19 cellular contexts compared by ENCODE assay signal in genomic region chr21:36164427-36164784, GRCh38. TPM values are rescaled to one million over a fixed set of nuclear protein-coding genes. Genes with fewer than 3 reads are reported as not detected.
A peak's percentile ranks its signal among the peaks of the same experiment; 100 is the strongest.
DNase-seq lines count a peak whose midpoint lies in the region; ATAC-seq and TF ChIP-seq lines count a peak whose summit lies in the region.
"Had no signal": no experiment of that assay in that cellular context is flagged by ENCODE, and none has a peak within 500 bp of the region (broad histone marks: within the 10 kb centered on the region; RNA-seq: fewer than 3 reads in every experiment).

No MANE protein-coding gene starts in this region.

- no peak overlapping the region for H2BK15ac ChIP-seq in mesenchymal stem cell (ENCODE audit: low read depth, poor library complexity, severe bottlenecking)

- H3K36me3 ChIP-seq in HEK293 (ENCODE audit: control insufficient read depth in 2 of 2, insufficient read depth in 1 of 2, low read length in 2 of 2) (peaks cover 6 to 9% of the 10 kb centered on the region in 2 experiments; a peak in 2 of 3 replicates), mesenchymal stem cell (ENCODE audit: control insufficient read depth in 1 of 2, insufficient read depth in 2 of 2, low read depth in 1 of 2, low read length in 2 of 2) (peaks cover 16 to 37% of the 10 kb centered on the region in 2 experiments)
- H3K36me3 ChIP-seq: cardiac muscle cell, ovary had no signal

- TF ChIP-seq CTCF in C4-2B (conservative IDR thresholded peaks at IDR 0.05) (no peak), HEK293 (tag by site-specific recombination; IDR thresholded peaks at IDR 0.05) (no peak), VCaP (conservative IDR thresholded peaks at IDR 0.05) (no peak)

- H3K9me3 ChIP-seq in HEK293 (ENCODE audit: control insufficient read depth, insufficient read depth, low read depth, low read length) (no peaks in the 10 kb centered on the region), mesenchymal stem cell (ENCODE audit: control insufficient read depth, low read length) (no peaks in the 10 kb centered on the region)
- H3K9me3 ChIP-seq: ovary, spleen had no signal

- H3K27me3 Mint-ChIP-seq in activated CD8-positive, alpha-beta T cell treated with anti-CD3 and anti-CD28 coated beads, Interleukin-2, amount 10 ng/mL, durations not matched to agents 7 days and 5 days (ENCODE audit: low read depth) = no peaks in the 10 kb centered on the region
- H3K27me3 Mint-ChIP-seq: activated CD4-positive, alpha-beta T cell treated with anti-CD3 and anti-CD28 coated beads, Interleukin-2, amount 10 ng/mL, durations not matched to agents 7 days and 5 days; activated naive CD8-positive, alpha-beta T cell treated with anti-CD3 and anti-CD28 coated beads for 36 hours; B cell had no signal

- 39% methylated on average over 3 of the region's 3 CpGs for WGBS in mesenchymal stem cell

- DNase-seq in mesenchymal stem cell (no peak), A172 (ENCODE audit: low spot score) (no peak)
- DNase-seq in activated CD8-positive, alpha-beta T cell treated with anti-CD3 and anti-CD28 coated beads, Interleukin-2, amount 10 ng/mL, durations not matched to agents 7 days and 5 days = no peak
- DNase-seq: activated CD4-positive, alpha-beta T cell treated with anti-CD3 and anti-CD28 coated beads, Interleukin-2, amount 10 ng/mL, durations not matched to agents 7 days and 5 days; activated naive CD8-positive, alpha-beta T cell treated with anti-CD3 and anti-CD28 coated beads for 36 hours; activated T-cell treated with anti-CD3 and anti-CD28 coated beads, Interleukin-2, amount 50 U/mL, for 4 hours; EL; immature natural killer cell; ovary; spleen had no signal

- CTCF ChIA-PET in HEK293 (lab: Yijun Ruan, JAX) = interaction anchor here (0.7 to 1.7 kb wide), 2 partner anchors 45 to 156 kb away, joined by 3 to 7 read pairs; partner anchors contain the start of gene MORC3
- CTCF ChIA-PET in activated CD8-positive, alpha-beta T cell treated with anti-CD3 and anti-CD28 coated beads, Interleukin-2, amount 10 ng/mL, durations not matched to agents 7 days and 5 days (lab: Charles Lee) = interaction anchor here (0.9 to 2.4 kb wide), 4 partner anchors 9 to 45 kb away, joined by 3 to 17 read pairs (median 4); no protein-coding TSS in a partner anchor

- no peak overlapping the region for H2AFZ ChIP-seq in mesenchymal stem cell (ENCODE audit: low read depth, low read length)

- no peak overlapping the region for H3K9ac ChIP-seq in mesenchymal stem cell (ENCODE audit: low read length)

- H2AK5ac ChIP-seq in mesenchymal stem cell (ENCODE audit: low read length, severe bottlenecking) = no peak overlapping the region

- H3K4me3 ChIP-seq in HEK293 (ENCODE audit: low read depth, low read length) (no peak overlapping the region), mesenchymal stem cell (ENCODE audit: insufficient read depth in 1 of 2, low read depth in 1 of 2, low read length in 2 of 2) (no peak overlapping the region)
- H3K4me3 ChIP-seq: cardiac muscle cell, ovary, spleen had no signal

- H4K8ac ChIP-seq in mesenchymal stem cell (ENCODE audit: low read length) = peak overlapping the region; percentile 24

- H3K4me1 Mint-ChIP-seq in activated CD8-positive, alpha-beta T cell treated with anti-CD3 and anti-CD28 coated beads, Interleukin-2, amount 10 ng/mL, durations not matched to agents 7 days and 5 days (ENCODE audit: low read depth) = peaks cover 17% of the 10 kb centered on the region

- H3K27ac ChIP-seq in C4-2B (peak overlapping the region; percentile 77), HEK293 (ENCODE audit: extremely low read depth, low read depth, low read length) (no peak overlapping the region), VCaP (peak overlapping the region; percentile 100), mesenchymal stem cell (ENCODE audit: low read length, poor library complexity, severe bottlenecking) (no peak overlapping the region)
- H3K27ac ChIP-seq: cardiac muscle cell, ovary, RWPE1 had no signal

- peaks cover 39% of the 10 kb centered on the region for H3K36me3 Mint-ChIP-seq in activated CD8-positive, alpha-beta T cell treated with anti-CD3 and anti-CD28 coated beads, Interleukin-2, amount 10 ng/mL, durations not matched to agents 7 days and 5 days (ENCODE audit: low read depth)

- H4K91ac ChIP-seq in mesenchymal stem cell (ENCODE audit: low read length) = no peak overlapping the region

- H2BK12ac ChIP-seq in mesenchymal stem cell (ENCODE audit: low read length in 2 of 2) = no peak overlapping the region

- no peaks in the 10 kb centered on the region for H3K9me3 Mint-ChIP-seq in activated CD8-positive, alpha-beta T cell treated with anti-CD3 and anti-CD28 coated beads, Interleukin-2, amount 10 ng/mL, durations not matched to agents 7 days and 5 days (ENCODE audit: insufficient read depth)
- H3K9me3 Mint-ChIP-seq: activated CD4-positive, alpha-beta T cell treated with anti-CD3 and anti-CD28 coated beads, Interleukin-2, amount 10 ng/mL, durations not matched to agents 7 days and 5 days; activated naive CD8-positive, alpha-beta T cell treated with anti-CD3 and anti-CD28 coated beads for 36 hours; activated T-cell treated with anti-CD3 and anti-CD28 coated beads, Interleukin-2, amount 50 U/mL, for 4 hours; immature natural killer cell; mesothelial cell of epicardium had no signal

- H3K27ac Mint-ChIP-seq in activated CD8-positive, alpha-beta T cell treated with anti-CD3 and anti-CD28 coated beads, Interleukin-2, amount 10 ng/mL, durations not matched to agents 7 days and 5 days = no peak overlapping the region
- H3K27ac Mint-ChIP-seq: activated CD4-positive, alpha-beta T cell treated with anti-CD3 and anti-CD28 coated beads, Interleukin-2, amount 10 ng/mL, durations not matched to agents 7 days and 5 days; activated naive CD8-positive, alpha-beta T cell treated with anti-CD3 and anti-CD28 coated beads for 36 hours; immature natural killer cell; mesothelial cell of epicardium had no signal

- H3K18ac ChIP-seq in mesenchymal stem cell (ENCODE audit: low read depth in 1 of 2, low read length in 2 of 2) = no peak overlapping the region

- H3K14ac ChIP-seq in mesenchymal stem cell (ENCODE audit: low read length in 2 of 2) = no peak overlapping the region

- POLR2A ChIA-PET in HEK293 (lab: Yijun Ruan, JAX) = interaction anchor here (0.5 to 1.6 kb wide), 5 partner anchors 8 to 156 kb away, joined by 3 to 15 read pairs (median 4); partner anchors contain the start of gene MORC3
- POLR2A ChIA-PET in activated CD8-positive, alpha-beta T cell treated with anti-CD3 and anti-CD28 coated beads, Interleukin-2, amount 10 ng/mL, durations not matched to agents 7 days and 5 days (lab: Charles Lee) = interaction anchor here (2.0 kb wide), 1 partner anchor 10 kb away, joined by 5 read pairs; no protein-coding TSS in a partner anchor

- ATAC-seq in HG03097 (IDR thresholded peaks at IDR 0.05; ENCODE audit: low FRiP score, unreplicated experiment) (no peak), GM21528 (IDR thresholded peaks at IDR 0.05; ENCODE audit: low FRiP score, unreplicated experiment) (no peak)
- ATAC-seq in activated CD8-positive, alpha-beta T cell treated with anti-CD3 and anti-CD28 coated beads, Interleukin-2, amount 10 ng/mL, durations not matched to agents 7 days and 5 days = no peak
- ATAC-seq: activated T-cell treated with anti-CD3 and anti-CD28 coated beads, Interleukin-2, amount 50 U/mL, for 4 hours had no signal

- no peak overlapping the region for H3K4me2 ChIP-seq in mesenchymal stem cell (ENCODE audit: low read length, poor library complexity, severe bottlenecking)

- no peak overlapping the region for H2BK5ac ChIP-seq in mesenchymal stem cell (ENCODE audit: low read depth, low read length, poor library complexity, severe bottlenecking)

- H3K4me1 ChIP-seq in HEK293 (ENCODE audit: control insufficient read depth, insufficient read depth, low read length) (peaks cover 9% of the 10 kb centered on the region), mesenchymal stem cell (ENCODE audit: control insufficient read depth, insufficient read depth, low read depth, low read length) (peaks cover 4% of the 10 kb centered on the region)

- H3K23ac ChIP-seq in mesenchymal stem cell (ENCODE audit: low read length in 2 of 2) = no peak overlapping the region

- no peak overlapping the region for H2BK120ac ChIP-seq in mesenchymal stem cell (ENCODE audit: low read depth, low read length)

- no peak overlapping the region for H3K4ac ChIP-seq in mesenchymal stem cell (ENCODE audit: low read depth in 1 of 2, low read length in 2 of 2)

- no peaks in the 10 kb centered on the region for H3K27me3 ChIP-seq in mesenchymal stem cell (ENCODE audit: control insufficient read depth in 1 of 2, insufficient read depth in 1 of 2, low read length in 2 of 2)
- H3K27me3 ChIP-seq: cardiac muscle cell, ovary, spleen had no signal

- peaks cover 23% of the 10 kb centered on the region for H3K79me1 ChIP-seq in mesenchymal stem cell (replicated peaks; ENCODE audit: low read length, poor library complexity, severe bottlenecking)

- no peak overlapping the region for H3K4me3 Mint-ChIP-seq in activated CD8-positive, alpha-beta T cell treated with anti-CD3 and anti-CD28 coated beads, Interleukin-2, amount 10 ng/mL, durations not matched to agents 7 days and 5 days
- H3K4me3 Mint-ChIP-seq: activated CD4-positive, alpha-beta T cell treated with anti-CD3 and anti-CD28 coated beads, Interleukin-2, amount 10 ng/mL, durations not matched to agents 7 days and 5 days; activated naive CD8-positive, alpha-beta T cell treated with anti-CD3 and anti-CD28 coated beads for 36 hours; activated T-cell treated with anti-CD3 and anti-CD28 coated beads, Interleukin-2, amount 50 U/mL, for 4 hours; B cell; immature natural killer cell; mesothelial cell of epicardium had no signal

TF ChIP-seq in HEK293, 187 proteins besides CTCF, POLR2A, EP300 and RAD21 (continues in another document):
- TF ChIP-seq ZFHX2 (tag by site-specific recombination; conservative IDR thresholded peaks at IDR 0.05) (0 out of 2 replicates have a peak, but pooled peaks have one; percentile 9), YY2 (tag by site-specific recombination; IDR thresholded peaks at IDR 0.05) (no peak), GLIS2 (tag by site-specific recombination; IDR thresholded peaks at IDR 0.05) (no peak), OSR2 (tag by site-specific recombination; IDR thresholded peaks at IDR 0.05) (peak; percentile 77), SP3 (tag by site-specific recombination; IDR thresholded peaks at IDR 0.05) (no peak), ZBTB17 (tag by site-specific recombination; IDR thresholded peaks at IDR 0.05) (peak; percentile 93)

RNA-seq across cellular contexts. Expression of gene DOP1B, which starts 7.8 kb away (rescaled TPM):
- 1.8 TPM for polyA plus RNA-seq in mesenchymal stem cell (2013, experiment 1 of 2)
- 1.8 TPM for polyA plus RNA-seq in mesenchymal stem cell (2013, experiment 2 of 2)
- total RNA-seq in A172 (2014; rRNA removed; shearing (Covaris generic)) = 14.9 and 16.4 TPM in 2 replicates
- 10 to 100 TPM; 30.3 to 30.9 TPM for total RNA-seq in activated CD8-positive, alpha-beta T cell treated with anti-CD3 and anti-CD28 coated beads, Interleukin-2, amount 10 ng/mL, durations not matched to agents 7 days and 5 days

RNA-seq across cellular contexts. Expression of gene CBR3, which starts 29.5 kb away (rescaled TPM):
- 4.1 TPM for polyA plus RNA-seq in mesenchymal stem cell (2013, experiment 1 of 2)
- polyA plus RNA-seq in mesenchymal stem cell (2013, experiment 2 of 2) = 4.1 TPM
- 28.5 and 31.7 TPM in 2 replicates for total RNA-seq in A172 (2014; rRNA removed; shearing (Covaris generic))
- 10 to 100 TPM; 29.6 to 32.3 TPM for total RNA-seq in activated CD8-positive, alpha-beta T cell treated with anti-CD3 and anti-CD28 coated beads, Interleukin-2, amount 10 ng/mL, durations not matched to agents 7 days and 5 days
- total RNA-seq: cardiac muscle cell had no signal
- polyA plus RNA-seq: cardiac muscle cell had no signal

Comparison
In these comparisons a context has a peak if more than half of its experiments do, and no peak if none do; other contexts are left out.
1. H3K27ac ChIP-seq: peak in C4-2B (single experiment) and VCaP (single experiment); none in HEK293 (single experiment) and mesenchymal stem cell (single experiment).